Comparison of ENCODE assay signal across 13 cellular contexts in the genomic region with DNA sequence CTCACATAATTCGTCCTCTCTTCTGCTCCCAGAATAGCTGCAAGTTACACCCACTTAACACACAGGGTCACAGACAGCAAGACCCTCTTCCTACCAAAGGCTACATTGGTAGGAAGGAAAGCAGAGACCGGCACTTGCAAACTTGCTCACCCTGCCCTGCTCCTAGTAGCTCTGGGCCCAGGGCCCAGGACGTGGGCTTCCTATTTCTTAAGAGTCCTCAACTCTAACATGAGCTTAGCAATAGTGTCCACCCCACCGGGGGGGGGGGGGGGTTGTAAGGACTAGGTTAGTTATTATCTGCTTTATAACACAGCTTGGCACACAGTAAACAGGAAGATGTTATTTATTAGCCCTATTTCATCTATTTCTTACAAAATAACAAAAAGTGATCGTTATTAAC.
"Had no signal": no experiment of that assay in that cellular context is flagged by ENCODE, and none has a peak within 500 bp of the region (broad histone marks: within the 10 kb centered on the region; RNA-seq: fewer than 3 reads in every experiment).

No MANE protein-coding gene starts in this region.

- H3K36me3 Mint-ChIP-seq: activated naive CD4-positive, alpha-beta T cell treated with anti-CD3 and anti-CD28 coated beads, Interleukin-2, amount 50 U/mL, for 72 hours; naive B cell had no signal

- H3K4me1 Mint-ChIP-seq: naive B cell had no signal

- H3K27ac Mint-ChIP-seq: activated naive CD4-positive, alpha-beta T cell treated with anti-CD3 and anti-CD28 coated beads, Interleukin-2, amount 50 U/mL, for 72 hours; T-helper 1 cell treated with Interleukin-12 subunit alpha and Interleukin-12 subunit beta and Interleukin-4 antibody, amounts not matched to agents 30 μg/mL and 1 μg/mL, for 36 hours had no signal

- H3K27me3 Mint-ChIP-seq: stimulated activated naive CD8-positive, alpha-beta T cell treated with anti-CD3 and anti-CD28 coated beads, Interleukin-15, amount 100 ng/mL, for 72 hours had no signal

- H3K4me1 ChIP-seq: colonic mucosa had no signal

- H3K27me3 ChIP-seq: colonic mucosa, tibial nerve had no signal

- H3K36me3 ChIP-seq: colonic mucosa had no signal

- ATAC-seq: activated naive CD4-positive, alpha-beta T cell treated with anti-CD3 and anti-CD28 coated beads, Interleukin-2, amount 50 U/mL, for 72 hours; stimulated activated naive CD8-positive, alpha-beta T cell treated with anti-CD3 and anti-CD28 coated beads, Interleukin-15, amount 100 ng/mL, for 72 hours had no signal

- H3K27ac ChIP-seq: colonic mucosa had no signal

- H3K4me3 ChIP-seq: colonic mucosa, lung, tibial nerve had no signal

- DNase-seq: activated CD4-positive, CD25-positive, alpha-beta regulatory T cell; activated effector memory CD4-positive, alpha-beta T cell treated with anti-CD3 and anti-CD28 coated beads, Interleukin-2, amount 50 U/mL, for 16 hours; colonic mucosa; effector CD8-positive, alpha-beta T cell; naive B cell; occipital lobe; stimulated activated CD4-positive, alpha-beta T cell treated with anti-CD3 and anti-CD28 coated beads, Interleukin-15, amount 100 ng/mL, for 24 hours; stimulated activated CD4-positive, alpha-beta T cell treated with anti-CD3 and anti-CD28 coated beads, Interleukin-4, amount 100 ng/mL, for 24 hours; stimulated activated naive CD8-positive, alpha-beta T cell treated with anti-CD3 and anti-CD28 coated beads, Interleukin-15, amount 100 ng/mL, for 72 hours had no signal

- H3K9me3 Mint-ChIP-seq: activated naive CD4-positive, alpha-beta T cell treated with anti-CD3 and anti-CD28 coated beads, Interleukin-2, amount 50 U/mL, for 72 hours; naive B cell; stimulated activated naive CD8-positive, alpha-beta T cell treated with anti-CD3 and anti-CD28 coated beads, Interleukin-15, amount 100 ng/mL, for 72 hours; T-helper 1 cell treated with Interleukin-12 subunit alpha and Interleukin-12 subunit beta and Interleukin-4 antibody, amounts not matched to agents 30 μg/mL and 1 μg/mL, for 36 hours had no signal

- H3K4me3 Mint-ChIP-seq: naive B cell; stimulated activated naive CD8-positive, alpha-beta T cell treated with anti-CD3 and anti-CD28 coated beads, Interleukin-15, amount 100 ng/mL, for 72 hours; T-helper 1 cell treated with Interleukin-12 subunit alpha and Interleukin-12 subunit beta and Interleukin-4 antibody, amounts not matched to agents 30 μg/mL and 1 μg/mL, for 36 hours had no signal

- H3K9me3 ChIP-seq: colonic mucosa, tibial nerve had no signal
